Comparison of ENCODE assay signal across 18 cellular contexts in genomic region chr10:120253131-120253530, GRCh38.
"Had no signal": no experiment of that assay in that cellular context is flagged by ENCODE, and none has a peak within 500 bp of the region (broad histone marks: within the 10 kb centered on the region; RNA-seq: fewer than 3 reads in every experiment).

No MANE protein-coding gene starts in this region.

- H3K4me3 Mint-ChIP-seq: dendritic cell treated with granulocyte-macrophage colony-stimulating factor and Interleukin-4, amounts not matched to agents 40 ng/mL and 50 ng/mL, for 4 days; effector memory CD8-positive, alpha-beta T cell; naive thymus-derived CD8-positive, alpha-beta T cell; type B pancreatic cell had no signal

- H3K27ac Mint-ChIP-seq: dendritic cell treated with granulocyte-macrophage colony-stimulating factor and Interleukin-4, amounts not matched to agents 40 ng/mL and 50 ng/mL, for 4 days; effector memory CD8-positive, alpha-beta T cell; naive thymus-derived CD8-positive, alpha-beta T cell; type B pancreatic cell had no signal

- H3K4me3 ChIP-seq: esophagus muscularis mucosa, gastrocnemius medialis, heart right ventricle, mucosa of descending colon, suprapubic skin, thyroid gland had no signal

- H3K27me3 Mint-ChIP-seq: dendritic cell treated with granulocyte-macrophage colony-stimulating factor and Interleukin-4, amounts not matched to agents 40 ng/mL and 50 ng/mL, for 4 days had no signal

- DNase-seq: effector memory CD8-positive, alpha-beta T cell; gastrocnemius medialis; heart right ventricle; islet precursor cell; mucosa of descending colon; naive thymus-derived CD8-positive, alpha-beta T cell; right cardiac atrium; small intestine; stimulated activated CD4-positive, alpha-beta T cell treated with anti-CD3 and anti-CD28 coated beads, Interleukin-12 subunit alpha, Interleukin-12 subunit beta, amount 100 ng/mL, for 4 hours; stimulated activated naive CD4-positive, alpha-beta T cell treated with Interleukin-2 at 50 U/mL for 16 hours; thyroid gland had no signal

- H3K36me3 Mint-ChIP-seq: type B pancreatic cell had no signal

- H3K27ac ChIP-seq: epithelial cell of prostate, esophagus muscularis mucosa, gastrocnemius medialis, heart right ventricle, neutrophil, suprapubic skin, thyroid gland had no signal

- ATAC-seq: effector memory CD8-positive, alpha-beta T cell; gastrocnemius medialis; heart right ventricle; left lobe of liver; mucosa of descending colon; naive thymus-derived CD8-positive, alpha-beta T cell; right cardiac atrium had no signal

- H3K4me1 ChIP-seq: esophagus muscularis mucosa, gastrocnemius medialis, heart right ventricle, suprapubic skin, thyroid gland had no signal

- H3K9me3 ChIP-seq: esophagus muscularis mucosa, gastrocnemius medialis, mucosa of descending colon, neutrophil, suprapubic skin, thyroid gland had no signal

- H3K36me3 ChIP-seq: esophagus muscularis mucosa, gastrocnemius medialis, heart right ventricle, neutrophil, suprapubic skin, thyroid gland had no signal

- H3K4me1 Mint-ChIP-seq: naive thymus-derived CD8-positive, alpha-beta T cell had no signal

- H3K27me3 ChIP-seq: gastrocnemius medialis, neutrophil, suprapubic skin, thyroid gland had no signal
